ENCODE assay signal across 24 cellular contexts in genomic region chrX:39480966-39481365, GRCh38.
DNase-seq lines count a peak whose midpoint lies in the region; ATAC-seq and TF ChIP-seq lines count a peak whose summit lies in the region.
"Had no signal": no experiment of that assay in that cellular context is flagged by ENCODE, and none has a peak within 500 bp of the region (broad histone marks: within the 10 kb centered on the region; RNA-seq: fewer than 3 reads in every experiment).

No MANE protein-coding gene starts in this region.

- no peak overlapping the region for H2BK120ac ChIP-seq in trophoblast cell (ENCODE audit: insufficient read depth, low read length, poor library complexity)

- H3K79me2 ChIP-seq in trophoblast cell (ENCODE audit: control insufficient read depth, insufficient read depth, low read length, poor library complexity): no peaks in the 10 kb centered on the region

- no peak overlapping the region for H3K4me3 Mint-ChIP-seq in nephron
- no peak overlapping the region for H3K4me3 Mint-ChIP-seq in stimulated activated naive B cell treated with anti-CD40 and anti-IgM and Interleukin-4, amounts not matched to agents 10 μg/mL and 1 μg/mL and 100 μg/mL, for 72 hours
- H3K4me3 Mint-ChIP-seq: CD4-positive, alpha-beta memory T cell had no signal

- no peaks in the 10 kb centered on the region for H3K27me3 ChIP-seq in MG63
- H3K27me3 ChIP-seq in trophoblast cell (ENCODE audit: insufficient read depth, low read length): no peaks in the 10 kb centered on the region

- H3K27ac ChIP-seq in trophoblast cell (ENCODE audit: low read depth, low read length): no peak overlapping the region

- H4K12ac ChIP-seq in trophoblast cell (ENCODE audit: low read depth, low read length): no peak overlapping the region

- H3K4ac ChIP-seq in trophoblast cell (ENCODE audit: low read depth, low read length): no peak overlapping the region

- TF ChIP-seq CTCF in nephron (IDR thresholded peaks at IDR 0.05; ENCODE audit: unreplicated experiment in 3 of 3): no peak

- WGBS in trophoblast cell (ENCODE audit: extremely low coverage, insufficient coverage, insufficient read length): no CpG with 5 or more reads among the region's 1 CpG

- no peak overlapping the region for H2AFZ ChIP-seq in trophoblast cell (ENCODE audit: insufficient read depth, low read length, poor library complexity)

- no peak overlapping the region for H3K18ac ChIP-seq in trophoblast cell (ENCODE audit: low read length)

- H3K4me3 ChIP-seq in MG63 (no peak overlapping the region), trophoblast cell (ENCODE audit: low read depth, low read length) (no peak overlapping the region)

- no peak overlapping the region for H3K14ac ChIP-seq in trophoblast cell (ENCODE audit: low read length)

- H3K9ac ChIP-seq in trophoblast cell (ENCODE audit: low read length): no peak overlapping the region
- H3K9ac ChIP-seq: SK-N-SH had no signal

- no peak overlapping the region for H4K8ac ChIP-seq in trophoblast cell (ENCODE audit: low read depth, low read length)

- H4K91ac ChIP-seq in trophoblast cell (ENCODE audit: low read depth, low read length): no peak overlapping the region

- DNase-seq in MG63 (peak; percentile 77), NCI-H446 treated with DMSO at 0.1 percent for 48 hours (lab: John Stamatoyannopoulos, UW) (peak; percentile 60), SW480 (ENCODE audit: low spot score) (peak; percentile 19), trophoblast cell (no peak)
- DNase-seq in stimulated activated naive B cell treated with anti-CD40 and anti-IgM and Interleukin-4, amounts not matched to agents 10 μg/mL and 1 μg/mL and 100 μg/mL, for 72 hours: no peak
- DNase-seq: C1 segment of cervical spinal cord; CD4-positive, alpha-beta memory T cell; COR-L47; DMS53; GOT3; HCEC 1CT; IMR-90; KG1; MM.1S; NCI-H1417 treated with DMSO at 0.1 percent for 48 hours; NCI-H1694 treated with DMSO at 0.1 percent for 48 hours; NCI-H2227 treated with DMSO at 0.1 percent for 48 hours; NCI-H510A treated with DMSO at 0.1 percent for 48 hours; NCI-H82; SK-N-SH; SW 1271 had no signal

- H2BK12ac ChIP-seq in trophoblast cell (ENCODE audit: low read length): no peak overlapping the region

- H3K9me3 ChIP-seq in MG63 (no peaks in the 10 kb centered on the region), trophoblast cell (ENCODE audit: insufficient read depth, low read depth, low read length) (no peaks in the 10 kb centered on the region)
- H3K9me3 ChIP-seq: SK-N-SH had no signal

- H3K27me3 Mint-ChIP-seq in nephron (ENCODE audit: low read depth): no peaks in the 10 kb centered on the region
- H3K27me3 Mint-ChIP-seq in stimulated activated naive B cell treated with anti-CD40 and anti-IgM and Interleukin-4, amounts not matched to agents 10 μg/mL and 1 μg/mL and 100 μg/mL, for 72 hours: peaks cover 0 to 9% of the 10 kb centered on the region in 2 donors
- H3K27me3 Mint-ChIP-seq: CD4-positive, alpha-beta memory T cell had no signal

- no peaks in the 10 kb centered on the region for H3K4me1 ChIP-seq in trophoblast cell (ENCODE audit: control insufficient read depth in 1 of 2, insufficient read depth in 2 of 2, low read length in 2 of 2)

- H3K23ac ChIP-seq in trophoblast cell (ENCODE audit: low read length): no peak overlapping the region

- H3K9me3 Mint-ChIP-seq in nephron: peaks cover 3% of the 10 kb centered on the region
- peaks cover 0 to 6% of the 10 kb centered on the region in 2 donors for H3K9me3 Mint-ChIP-seq in stimulated activated naive B cell treated with anti-CD40 and anti-IgM and Interleukin-4, amounts not matched to agents 10 μg/mL and 1 μg/mL and 100 μg/mL, for 72 hours
- H3K9me3 Mint-ChIP-seq: CD4-positive, alpha-beta memory T cell had no signal

- ATAC-seq in HG03095 (IDR thresholded peaks at IDR 0.05; ENCODE audit: unreplicated experiment): no peak
- no peak for ATAC-seq in stimulated activated naive B cell treated with anti-CD40 and anti-IgM and Interleukin-4, amounts not matched to agents 10 μg/mL and 1 μg/mL and 100 μg/mL, for 72 hours (replicated peaks)
- ATAC-seq: Panc1 had no signal

- H3K27ac Mint-ChIP-seq in nephron: peak overlapping the region in 2 of 3 experiments; percentile 18 to 25
- H3K27ac Mint-ChIP-seq in stimulated activated naive B cell treated with anti-CD40 and anti-IgM and Interleukin-4, amounts not matched to agents 10 μg/mL and 1 μg/mL and 100 μg/mL, for 72 hours: no peak overlapping the region
- H3K27ac Mint-ChIP-seq: CD4-positive, alpha-beta memory T cell had no signal

- H3K36me3 Mint-ChIP-seq in nephron (ENCODE audit: low read depth): no peaks in the 10 kb centered on the region
- no peaks in the 10 kb centered on the region for H3K36me3 Mint-ChIP-seq in stimulated activated naive B cell treated with anti-CD40 and anti-IgM and Interleukin-4, amounts not matched to agents 10 μg/mL and 1 μg/mL and 100 μg/mL, for 72 hours
- H3K36me3 Mint-ChIP-seq: CD4-positive, alpha-beta memory T cell had no signal

- H3K4me2 ChIP-seq in trophoblast cell (ENCODE audit: low read length): no peak overlapping the region
- H3K4me2 ChIP-seq: SK-N-SH had no signal

- no peaks in the 10 kb centered on the region for H3K79me1 ChIP-seq in trophoblast cell (ENCODE audit: low read length)

- H2AK5ac ChIP-seq in trophoblast cell (ENCODE audit: low read length): no peak overlapping the region

- H3K4me1 Mint-ChIP-seq in nephron: peaks cover 60% of the 10 kb centered on the region
- H3K4me1 Mint-ChIP-seq in stimulated activated naive B cell treated with anti-CD40 and anti-IgM and Interleukin-4, amounts not matched to agents 10 μg/mL and 1 μg/mL and 100 μg/mL, for 72 hours: peaks cover 9 to 30% of the 10 kb centered on the region in 2 donors

- no peak overlapping the region for H2BK5ac ChIP-seq in trophoblast cell (ENCODE audit: low read depth, low read length, poor library complexity)

- no peaks in the 10 kb centered on the region for H3K36me3 ChIP-seq in MG63
- H3K36me3 ChIP-seq in trophoblast cell (ENCODE audit: control insufficient read depth in 1 of 2, insufficient read depth in 2 of 2, low read length in 2 of 2): no peaks in the 10 kb centered on the region

Comparison
In these comparisons a context has a peak if more than half of its experiments do, and no peak if none do; other contexts are left out.
1. DNase-seq: peak in MG63 (single experiment), NCI-H446 treated with DMSO at 0.1 percent for 48 hours (single experiment) and SW480 (single experiment); none in trophoblast cell (0 of 2) and stimulated activated naive B cell treated with anti-CD40 and anti-IgM and Interleukin-4, amounts not matched to agents 10 μg/mL and 1 μg/mL and 100 μg/mL, for 72 hours (single experiment).